In the genomic region with DNA sequence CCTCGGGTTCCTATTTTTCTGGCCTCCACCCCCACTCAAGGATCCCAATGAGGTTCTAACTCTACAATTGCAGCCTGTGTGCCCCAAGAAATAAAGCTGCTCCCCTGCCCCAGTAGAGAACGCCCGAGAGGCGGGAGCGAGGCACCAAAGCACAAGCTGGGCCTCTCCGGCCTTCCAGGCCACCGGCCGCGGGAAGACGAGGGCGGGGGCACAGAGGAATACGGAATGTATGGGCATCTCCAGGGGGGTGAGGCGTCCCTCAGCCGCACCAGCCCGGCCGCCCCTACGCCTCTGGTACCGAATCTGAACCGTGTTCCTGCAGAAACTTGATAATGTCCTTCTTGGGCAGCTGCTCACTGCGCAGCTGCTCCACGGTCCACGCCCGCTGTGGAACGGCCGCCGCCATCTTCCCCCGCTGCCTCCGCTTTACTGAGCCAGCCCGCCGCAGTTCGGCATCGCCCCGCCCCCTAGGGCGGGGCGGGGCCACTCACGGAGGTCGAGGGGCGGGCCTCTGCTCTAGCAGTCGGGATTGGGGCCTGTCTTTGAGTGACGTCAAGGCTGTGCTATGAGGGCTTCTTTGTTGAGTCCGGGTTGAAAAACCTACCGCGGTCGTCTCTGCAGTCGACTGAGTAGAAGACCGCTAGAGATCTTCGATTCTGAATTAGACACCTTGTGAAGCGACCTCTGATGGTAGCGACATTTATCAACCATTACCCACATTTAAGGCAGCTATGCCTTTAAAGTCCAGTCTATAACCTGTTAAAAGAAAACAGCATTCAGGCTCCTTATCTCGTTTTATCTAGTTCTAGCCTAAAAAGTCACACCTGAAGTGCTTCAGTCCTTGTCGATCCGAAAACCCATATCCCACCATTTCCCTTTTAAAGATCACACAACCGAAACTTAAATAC, we compare ENCODE assay signal across 8 cellular contexts. TPM values are rescaled to one million over a fixed set of nuclear protein-coding genes. Genes with fewer than 3 reads are reported as not detected.
DNase-seq lines count a peak whose midpoint lies in the region; TF ChIP-seq lines count a peak whose summit lies in the region.

Gene FKBP3 (minus strand): TSS at position 431 of the 908 bp plus-strand sequence. CDS start 25 bp downstream, at position 406.

- DNase-seq in COLO829 (ENCODE audit: low spot score) (peak; percentile 99), GM20000 (ENCODE audit: low spot score) (peak; percentile 94), HT1080 (ENCODE audit: low read depth) (peak; percentile 98), NOMO-1 treated with DMSO at 0.1 percent for 48 hours (lab: John Stamatoyannopoulos, UW; ENCODE audit: unreplicated experiment) (peak; percentile 98), mesendoderm (peak; percentile 100)
- peak; percentile 82 to 87 (median 86) for DNase-seq in activated CD8-positive, alpha-beta memory T cell treated with anti-CD3 and anti-CD28 coated beads for 48 hours (ENCODE audit: low read depth in 2 of 3, low spot score in 2 of 3)
- DNase-seq in stimulated activated CD8-positive, alpha-beta memory T cell treated with anti-CD3 and anti-CD28 coated beads, Interleukin-15, amount 100 ng/mL, for 24 hours (ENCODE audit: low read depth): peak; percentile 75

- peak within 1 kb of the TSS; percentile 96 for H3K56ac ChIP-seq in mesendoderm (ENCODE audit: low read length)

- peak within 1 kb of the TSS; percentile 19 for H2BK15ac ChIP-seq in mesendoderm (replicated peaks; ENCODE audit: low read depth)

- H3K23ac ChIP-seq in mesendoderm (ENCODE audit: low read length): peak within 1 kb of the TSS; percentile 69

- H3K36me3 ChIP-seq in endocrine pancreas (ENCODE audit: control insufficient read depth, insufficient read depth, low read length) (no peaks in the 10 kb centered on the region), mesendoderm (ENCODE audit: control insufficient read depth, insufficient read depth, low read length) (no peaks in the 10 kb centered on the region)

- peak within 1 kb of the TSS; percentile 89 for H3K4me2 ChIP-seq in mesendoderm (ENCODE audit: low read length)

- H3K27me3 ChIP-seq in endocrine pancreas (ENCODE audit: control insufficient read depth, insufficient read depth, low read length): no peaks in the 10 kb centered on the region
- H3K27me3 ChIP-seq in mesendoderm (ENCODE audit: insufficient read depth, low read length, poor library complexity): no peaks in the 10 kb centered on the region

- peaks cover 5% of the 10 kb centered on the region for H3K79me1 ChIP-seq in mesendoderm (ENCODE audit: low read length)

- no peak within 1 kb of the TSS for H4K8ac ChIP-seq in mesendoderm (ENCODE audit: low read depth, low read length)

- H3K18ac ChIP-seq in mesendoderm (ENCODE audit: low read length): peak within 1 kb of the TSS; percentile 96

- H4K5ac ChIP-seq in mesendoderm (ENCODE audit: low read length): no peak within 1 kb of the TSS

- peak within 1 kb of the TSS; percentile 80 for H2BK5ac ChIP-seq in mesendoderm (ENCODE audit: low read length)

- no peak within 1 kb of the TSS for H2BK120ac ChIP-seq in mesendoderm (ENCODE audit: low read depth, low read length)

- H3K4me3 ChIP-seq in endocrine pancreas (ENCODE audit: control insufficient read depth, insufficient read depth, low read length) (peak within 1 kb of the TSS; percentile 100), mesendoderm (ENCODE audit: low read length) (peak within 1 kb of the TSS; percentile 97)

- no peaks in the 10 kb centered on the region for H3K9me3 ChIP-seq in endocrine pancreas (ENCODE audit: control insufficient read depth, low read length)

- no CpG with 5 or more reads among the region's 53 CpGs for WGBS in mesendoderm (ENCODE audit: extremely low coverage, insufficient coverage, low lambda C conversion rate)

- H3K27ac ChIP-seq in mesendoderm (ENCODE audit: low read depth, low read length): peak within 1 kb of the TSS; percentile 76

- no peak for TF ChIP-seq CTCF in GM20000 (IDR thresholded peaks at IDR 0.05; ENCODE audit: extremely low read depth, missing control alignments)

- peaks cover 14% of the 10 kb centered on the region for H3K4me1 ChIP-seq in endocrine pancreas (ENCODE audit: control insufficient read depth, insufficient read depth, low read length)
- H3K4me1 ChIP-seq in mesendoderm (ENCODE audit: control insufficient read depth, low read depth, low read length): peaks cover 2% of the 10 kb centered on the region

- H3K9ac ChIP-seq in endocrine pancreas (ENCODE audit: control insufficient read depth, insufficient read depth, low read length) (peak within 1 kb of the TSS; percentile 95), mesendoderm (ENCODE audit: low read length) (peak within 1 kb of the TSS; percentile 94)

- no peak within 1 kb of the TSS for H2AK5ac ChIP-seq in mesendoderm (ENCODE audit: low read length)

- peaks cover 38% of the 10 kb centered on the region for H3K79me2 ChIP-seq in mesendoderm (ENCODE audit: control insufficient read depth, insufficient read depth, low read length)

- H3K4ac ChIP-seq in mesendoderm (ENCODE audit: low read depth, low read length): peak within 1 kb of the TSS; percentile 73

RNA-seq across cellular contexts. Expression of gene FKBP3, which starts in this region (rescaled TPM):
- 55.8 and 91.9 TPM in 2 replicates for total RNA-seq in HT1080 (2014; rRNA removed; shearing (Covaris generic))
- 86.1 and 87.5 TPM in 2 replicates for polyA plus RNA-seq in HT1080 (2015; cell fraction: cytosol; rRNA removed)
- 90.5 and 90.7 TPM in 2 replicates for polyA plus RNA-seq in HT1080 (2015; cell fraction: nucleus; rRNA removed)
- 180 TPM for polyA plus RNA-seq in mesendoderm (2013, experiment 1 of 2)
- polyA plus RNA-seq in mesendoderm (2013, experiment 2 of 2): 176 TPM

Comparison
In these comparisons a context has a peak if more than half of its experiments do, and no peak if none do; other contexts are left out.
1. Peak in every context shown above with its lines: DNase-seq, H3K4me3 ChIP-seq and H3K27ac ChIP-seq.